Comparison of ENCODE assay signal across 8 cellular contexts in the genomic region with DNA sequence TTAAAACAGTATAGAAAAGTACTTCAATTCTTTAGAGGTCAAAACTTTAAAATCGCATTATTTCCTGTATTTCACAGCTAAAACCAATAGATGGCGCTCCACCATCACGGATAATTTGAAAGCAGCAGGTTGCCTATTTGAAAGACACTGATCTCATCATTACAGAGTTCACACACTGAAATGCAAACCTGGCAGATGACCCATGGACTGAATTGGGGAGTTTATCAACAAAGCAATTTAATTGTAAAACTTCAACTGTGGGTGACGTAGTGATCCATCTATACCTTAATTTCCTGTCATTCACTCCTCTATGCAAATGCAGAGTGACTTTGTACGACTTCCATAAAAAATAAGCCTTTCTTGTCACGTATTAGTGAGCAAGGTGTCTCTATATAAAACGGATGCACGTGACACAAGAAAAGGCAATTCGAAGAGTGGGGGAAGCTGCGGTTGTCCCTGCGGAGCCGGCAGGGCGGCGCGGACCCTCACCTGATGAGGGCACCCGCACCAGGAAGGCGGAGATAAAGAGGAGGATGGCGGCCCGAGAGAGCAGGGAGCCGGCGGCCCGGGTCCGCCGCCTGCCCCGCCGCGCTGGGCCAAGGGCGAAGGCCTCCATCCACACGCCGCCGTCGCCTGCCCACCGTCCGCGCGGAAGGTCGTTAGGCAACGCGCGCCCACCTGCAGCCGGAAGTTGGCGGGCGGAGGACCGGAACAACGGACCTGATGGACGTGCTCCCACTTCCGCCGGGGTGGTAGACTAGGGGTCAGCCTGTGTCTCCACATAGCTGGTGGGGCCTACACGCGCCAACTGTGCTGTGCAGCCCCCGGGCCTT. TPM values are rescaled to one million over a fixed set of nuclear protein-coding genes. Genes with fewer than 3 reads are reported as not detected.
DNase-seq lines count a peak whose midpoint lies in the region; ATAC-seq and TF ChIP-seq lines count a peak whose summit lies in the region.

A gene with protein sequence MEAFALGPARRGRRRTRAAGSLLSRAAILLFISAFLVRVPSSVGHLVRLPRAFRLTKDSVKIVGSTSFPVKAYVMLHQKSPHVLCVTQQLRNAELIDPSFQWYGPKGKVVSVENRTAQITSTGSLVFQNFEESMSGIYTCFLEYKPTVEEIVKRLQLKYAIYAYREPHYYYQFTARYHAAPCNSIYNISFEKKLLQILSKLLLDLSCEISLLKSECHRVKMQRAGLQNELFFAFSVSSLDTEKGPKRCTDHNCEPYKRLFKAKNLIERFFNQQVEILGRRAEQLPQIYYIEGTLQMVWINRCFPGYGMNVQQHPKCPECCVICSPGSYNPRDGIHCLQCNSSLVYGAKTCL (minus strand): TSS at position 668 of the 833 bp plus-strand sequence. CDS start 52 bp downstream, at position 616.

- no peaks in the 10 kb centered on the region for H3K36me3 ChIP-seq in liver (ENCODE audit: control insufficient read depth in 4 of 4, insufficient read depth in 3 of 4, low read depth in 1 of 4, low read length in 3 of 4)

- H3K27ac ChIP-seq in VCaP (peak within 1 kb of the TSS; percentile 35; the same call in 1 of the 2 replicates), liver (ENCODE audit: low read depth in 1 of 2, low read length in 2 of 2) (peak within 1 kb of the TSS in 1 of 2 donors; percentile 23)

- peak within 1 kb of the TSS; percentile 44 to 66 (median 61) for H3K4me3 ChIP-seq in liver (ENCODE audit: low read depth in 1 of 3, low read length in 3 of 3)

- peak within 1 kb of the TSS in 1 of 2 donors; percentile 7 for H3K9ac ChIP-seq in liver (ENCODE audit: low read depth in 1 of 2, low read length in 2 of 2)

- peak; percentile 91 to 94 for TF ChIP-seq RAD21 in liver (IDR thresholded peaks at IDR 0.05)

- TF ChIP-seq CTCF in VCaP (conservative IDR thresholded peaks at IDR 0.05) (peak; percentile 89), liver (IDR thresholded peaks at IDR 0.05; ENCODE audit: low read depth, low read length, missing input control) (peak; percentile 71)

- 11% methylated on average over 51 of the region's 51 CpGs for WGBS in liver

- H3K4me1 ChIP-seq in liver (ENCODE audit: control insufficient read depth in 4 of 4, insufficient read depth in 4 of 4, low read length in 3 of 4) = peaks cover 3 to 7% (median 4%) of the 10 kb centered on the region in 4 donors

- no peaks in the 10 kb centered on the region for H3K9me3 ChIP-seq in liver (ENCODE audit: control insufficient read depth in 4 of 4, low read length in 3 of 4)

- peak; percentile 3 for DNase-seq in NCI-H187 (lab: John Stamatoyannopoulos, UW)
- DNase-seq in NCI-H187 treated with DMSO at 0.1 percent for 48 hours (lab: John Stamatoyannopoulos, UW) = no peak
- DNase-seq in NCI-H1436 treated with DMSO at 0.1 percent for 48 hours (lab: John Stamatoyannopoulos, UW) = peak; percentile 4
- DNase-seq in cerebellum (ENCODE audit: low spot score) = peak; percentile 54
- peak in 2 of 3 donors; percentile 20 to 37 for DNase-seq in stimulated activated CD4-positive, alpha-beta T cell treated with anti-CD3 and anti-CD28 coated beads, TNF-alpha, amount 100 ng/mL, for 1 hour (ENCODE audit: low read depth in 3 of 3, low spot score in 1 of 3)

- H3K27me3 ChIP-seq in liver (ENCODE audit: control insufficient read depth in 4 of 4, insufficient read depth in 4 of 4, low read length in 3 of 4) = no peaks in the 10 kb centered on the region

- peak; percentile 81 for ATAC-seq in HG02759 (IDR thresholded peaks at IDR 0.05; ENCODE audit: unreplicated experiment)

TF ChIP-seq in liver, 16 proteins besides CTCF, POLR2A, EP300 and RAD21:
- TF ChIP-seq FOXA1 (IDR thresholded peaks at IDR 0.05) (no peak), FOXA2 (IDR thresholded peaks at IDR 0.05) (no peak), YY1 (IDR thresholded peaks at IDR 0.05) (peak; percentile 15), HNF4A (conservative IDR thresholded peaks at IDR 0.05) (peak; percentile 43 to 47), TAF1 (conservative IDR thresholded peaks at IDR 0.05) (no peak), EGR1 (IDR thresholded peaks at IDR 0.05; ENCODE audit: low read depth in 2 of 2) (no peak), NR2F2 (IDR thresholded peaks at IDR 0.05) (no peak), RXRA (IDR thresholded peaks at IDR 0.05) (peak in 1 of 2 donors; percentile 18), HNF4G (IDR thresholded peaks at IDR 0.05) (no peak), ATF3 (IDR thresholded peaks at IDR 0.05) (no peak), GABPA (IDR thresholded peaks at IDR 0.05 in 1 of 2, conservative IDR thresholded peaks at IDR 0.05 in 1 of 2) (peak; percentile 76 to 88), SP1 (IDR thresholded peaks at IDR 0.05) (no peak), JUND (IDR thresholded peaks at IDR 0.05) (peak in 1 of 2 donors; percentile 24)
- TF ChIP-seq, protein P1, sequence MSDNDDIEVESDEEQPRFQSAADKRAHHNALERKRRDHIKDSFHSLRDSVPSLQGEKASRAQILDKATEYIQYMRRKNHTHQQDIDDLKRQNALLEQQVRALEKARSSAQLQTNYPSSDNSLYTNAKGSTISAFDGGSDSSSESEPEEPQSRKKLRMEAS (IDR thresholded peaks at IDR 0.05) = no peak
- TF ChIP-seq, protein P2, sequence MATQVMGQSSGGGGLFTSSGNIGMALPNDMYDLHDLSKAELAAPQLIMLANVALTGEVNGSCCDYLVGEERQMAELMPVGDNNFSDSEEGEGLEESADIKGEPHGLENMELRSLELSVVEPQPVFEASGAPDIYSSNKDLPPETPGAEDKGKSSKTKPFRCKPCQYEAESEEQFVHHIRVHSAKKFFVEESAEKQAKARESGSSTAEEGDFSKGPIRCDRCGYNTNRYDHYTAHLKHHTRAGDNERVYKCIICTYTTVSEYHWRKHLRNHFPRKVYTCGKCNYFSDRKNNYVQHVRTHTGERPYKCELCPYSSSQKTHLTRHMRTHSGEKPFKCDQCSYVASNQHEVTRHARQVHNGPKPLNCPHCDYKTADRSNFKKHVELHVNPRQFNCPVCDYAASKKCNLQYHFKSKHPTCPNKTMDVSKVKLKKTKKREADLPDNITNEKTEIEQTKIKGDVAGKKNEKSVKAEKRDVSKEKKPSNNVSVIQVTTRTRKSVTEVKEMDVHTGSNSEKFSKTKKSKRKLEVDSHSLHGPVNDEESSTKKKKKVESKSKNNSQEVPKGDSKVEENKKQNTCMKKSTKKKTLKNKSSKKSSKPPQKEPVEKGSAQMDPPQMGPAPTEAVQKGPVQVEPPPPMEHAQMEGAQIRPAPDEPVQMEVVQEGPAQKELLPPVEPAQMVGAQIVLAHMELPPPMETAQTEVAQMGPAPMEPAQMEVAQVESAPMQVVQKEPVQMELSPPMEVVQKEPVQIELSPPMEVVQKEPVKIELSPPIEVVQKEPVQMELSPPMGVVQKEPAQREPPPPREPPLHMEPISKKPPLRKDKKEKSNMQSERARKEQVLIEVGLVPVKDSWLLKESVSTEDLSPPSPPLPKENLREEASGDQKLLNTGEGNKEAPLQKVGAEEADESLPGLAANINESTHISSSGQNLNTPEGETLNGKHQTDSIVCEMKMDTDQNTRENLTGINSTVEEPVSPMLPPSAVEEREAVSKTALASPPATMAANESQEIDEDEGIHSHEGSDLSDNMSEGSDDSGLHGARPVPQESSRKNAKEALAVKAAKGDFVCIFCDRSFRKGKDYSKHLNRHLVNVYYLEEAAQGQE (IDR thresholded peaks at IDR 0.05) = no peak
- TF ChIP-seq, protein P3, sequence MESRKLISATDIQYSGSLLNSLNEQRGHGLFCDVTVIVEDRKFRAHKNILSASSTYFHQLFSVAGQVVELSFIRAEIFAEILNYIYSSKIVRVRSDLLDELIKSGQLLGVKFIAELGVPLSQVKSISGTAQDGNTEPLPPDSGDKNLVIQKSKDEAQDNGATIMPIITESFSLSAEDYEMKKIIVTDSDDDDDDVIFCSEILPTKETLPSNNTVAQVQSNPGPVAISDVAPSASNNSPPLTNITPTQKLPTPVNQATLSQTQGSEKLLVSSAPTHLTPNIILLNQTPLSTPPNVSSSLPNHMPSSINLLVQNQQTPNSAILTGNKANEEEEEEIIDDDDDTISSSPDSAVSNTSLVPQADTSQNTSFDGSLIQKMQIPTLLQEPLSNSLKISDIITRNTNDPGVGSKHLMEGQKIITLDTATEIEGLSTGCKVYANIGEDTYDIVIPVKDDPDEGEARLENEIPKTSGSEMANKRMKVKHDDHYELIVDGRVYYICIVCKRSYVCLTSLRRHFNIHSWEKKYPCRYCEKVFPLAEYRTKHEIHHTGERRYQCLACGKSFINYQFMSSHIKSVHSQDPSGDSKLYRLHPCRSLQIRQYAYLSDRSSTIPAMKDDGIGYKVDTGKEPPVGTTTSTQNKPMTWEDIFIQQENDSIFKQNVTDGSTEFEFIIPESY (IDR thresholded peaks at IDR 0.05) = no peak

RNA-seq across cellular contexts. Expression of the gene that starts here (rescaled TPM):
- total RNA-seq in cerebellum (not detected), liver (under 1 TPM; 0.14 to 0.17 TPM)
- polyA plus RNA-seq in liver = under 1 TPM in 1 of 2 donors, not detected in 1; 0.05 TPM

Comparison
In these comparisons a context has a peak if more than half of its experiments do, and no peak if none do; other contexts are left out.
1. Peak in DNase-seq in cerebellum; RNA of the gene not detected or under 1 TPM.